Comparison of ENCODE assay signal across 14 cellular contexts in genomic region chr7:111424768-111425167, GRCh38.
DNase-seq lines count a peak whose midpoint lies in the region; ATAC-seq and TF ChIP-seq lines count a peak whose summit lies in the region.
"Had no signal": no experiment of that assay in that cellular context is flagged by ENCODE, and none has a peak within 500 bp of the region (broad histone marks: within the 10 kb centered on the region; RNA-seq: fewer than 3 reads in every experiment).

No MANE protein-coding gene starts in this region.

- no peaks in the 10 kb centered on the region for H3F3A ChIP-seq in PC-3 (ENCODE audit: low read length, unreplicated experiment)

- H3K4me2 ChIP-seq in PC-3 (ENCODE audit: low read length) (0 out of 2 replicates have a peak overlapping the region, but pooled peaks have one; percentile 11), osteoblast (ENCODE audit: insufficient read depth, low read length) (peak overlapping the region; percentile 7)

- ATAC-seq in PC-3 (peak; percentile 71), right cardiac atrium (no peak), HG02588 (IDR thresholded peaks at IDR 0.05; ENCODE audit: unreplicated experiment) (no peak)
- ATAC-seq: esophagus mucosa had no signal

- no peak overlapping the region for H3K9ac ChIP-seq in PC-3 (ENCODE audit: low read length)

- peaks cover 8% of the 10 kb centered on the region for H3K4me1 ChIP-seq in PC-3 (ENCODE audit: insufficient read depth, low read length)
- H3K4me1 ChIP-seq in osteoblast (ENCODE audit: insufficient read depth, low read length) = peaks cover 10% of the 10 kb centered on the region
- H3K4me1 ChIP-seq in right cardiac atrium (ENCODE audit: control insufficient read depth, insufficient read depth, low read length) = no peaks in the 10 kb centered on the region
- H3K4me1 ChIP-seq in sigmoid colon = no peaks in the 10 kb centered on the region

- CTCF ChIA-PET in PC-3 (lab: Charles Lee) = no interaction called here

- H3K9me3 ChIP-seq in PC-3 (ENCODE audit: low read length) (no peaks in the 10 kb centered on the region), osteoblast (ENCODE audit: low read depth, low read length) (no peaks in the 10 kb centered on the region), right cardiac atrium (ENCODE audit: control insufficient read depth, low read length) (no peaks in the 10 kb centered on the region), sigmoid colon (no peaks in the 10 kb centered on the region)

- no TSS peak for BruUV-seq in PC-3 (replicated peaks; lab: Mats Ljungman, UMichigan)

- intact Hi-C loops in PC-3 (cut with micrococcal nuclease) (no loop called here), right cardiac atrium (cut with DNase I) (no loop called here), sigmoid colon (cut with DNase I) (no loop called here)

- no peaks in the 10 kb centered on the region for H3K27me3 ChIP-seq in PC-3 (ENCODE audit: low read length)
- H3K27me3 ChIP-seq in osteoblast (ENCODE audit: insufficient read depth, low read length) = no peaks in the 10 kb centered on the region
- no peaks in the 10 kb centered on the region for H3K27me3 ChIP-seq in right cardiac atrium (ENCODE audit: control insufficient read depth, insufficient read depth)
- H3K27me3 ChIP-seq in sigmoid colon = no peaks in the 10 kb centered on the region

- H4K20me1 ChIP-seq in PC-3 (ENCODE audit: low read length) (no peaks in the 10 kb centered on the region), osteoblast (ENCODE audit: insufficient read depth, low read length) (no peaks in the 10 kb centered on the region)

- H3K79me2 ChIP-seq in PC-3 (ENCODE audit: low read length) (no peaks in the 10 kb centered on the region), osteoblast (ENCODE audit: insufficient read depth, low read length) (no peaks in the 10 kb centered on the region)

- H3K36me3 ChIP-seq in PC-3 (ENCODE audit: low read depth, low read length) (no peaks in the 10 kb centered on the region), osteoblast (ENCODE audit: insufficient read depth, low read length) (no peaks in the 10 kb centered on the region), sigmoid colon (no peaks in the 10 kb centered on the region)

- no peak for TF ChIP-seq POLR2A in sigmoid colon (IDR thresholded peaks at IDR 0.05)

- no peak overlapping the region for H2AFZ ChIP-seq in PC-3 (ENCODE audit: low read length)
- no peak overlapping the region for H2AFZ ChIP-seq in osteoblast (ENCODE audit: low read length)

- TF ChIP-seq EP300 in sigmoid colon (IDR thresholded peaks at IDR 0.05) = no peak

- TF ChIP-seq CTCF in PC-3 (conservative IDR thresholded peaks at IDR 0.05; ENCODE audit: low read depth, low read length) (no peak), epithelial cell of esophagus (IDR thresholded peaks at IDR 0.05; ENCODE audit: insufficient read depth, low read depth, low read length, missing control alignments) (no peak), osteoblast (IDR thresholded peaks at IDR 0.05; ENCODE audit: extremely low read depth, low read depth, low read length) (no peak), sigmoid colon (IDR thresholded peaks at IDR 0.05) (no peak)

- H3K9me2 ChIP-seq in PC-3 (replicated peaks; ENCODE audit: low read length) = no peaks in the 10 kb centered on the region

- no peak overlapping the region for H3K4me3 ChIP-seq in PC-3 (ENCODE audit: low read length)
- H3K4me3 ChIP-seq in epithelial cell of esophagus (ENCODE audit: low read length) = no peak overlapping the region
- H3K4me3 ChIP-seq in osteoblast (ENCODE audit: insufficient read depth, low read length) = no peak overlapping the region
- H3K4me3 ChIP-seq in right cardiac atrium (ENCODE audit: low read length) = no peak overlapping the region
- no peak overlapping the region for H3K4me3 ChIP-seq in sigmoid colon

- DNase-seq in GM04503 (ENCODE audit: low read depth) (peak; percentile 68), PC-3 (peak; percentile 70), epithelial cell of esophagus (ENCODE audit: low read depth) (peak; percentile 50), osteoblast (ENCODE audit: insufficient read length, low spot score, missing footprints) (no peak), GOT3 (lab: John Stamatoyannopoulos, UW) (no peak), right cardiac atrium (no peak), sigmoid colon (no peak)
- DNase-seq: activated naive CD4-positive, alpha-beta T cell treated with Interleukin-2 at 50 U/mL for 16 hours; CD8-positive, alpha-beta memory T cell; cerebellar nuclear complex; NCI-H1048; NCI-H345 had no signal

- H3K27ac ChIP-seq in PC-3 (ENCODE audit: low read length) = no peak overlapping the region
- H3K27ac ChIP-seq in osteoblast (ENCODE audit: low read depth, low read length) = no peak overlapping the region
- no peak overlapping the region for H3K27ac ChIP-seq in right cardiac atrium (ENCODE audit: low read length)
- no peak overlapping the region for H3K27ac ChIP-seq in sigmoid colon

- POLR2A ChIA-PET in PC-3 (lab: Charles Lee; ENCODE audit: unreplicated experiment) = interaction anchor here (0.6 kb wide), 1 partner anchor 555 kb away, joined by 3 read pairs; no protein-coding TSS in a partner anchor

Comparison
In these comparisons a context has a peak if more than half of its experiments do, and no peak if none do; other contexts are left out.
1. DNase-seq: peak in GM04503 (single experiment), PC-3 (single experiment) and epithelial cell of esophagus (single experiment); none in osteoblast (single experiment), GOT3 (single experiment), right cardiac atrium (0 of 3) and sigmoid colon (single experiment).